In the genomic region with DNA sequence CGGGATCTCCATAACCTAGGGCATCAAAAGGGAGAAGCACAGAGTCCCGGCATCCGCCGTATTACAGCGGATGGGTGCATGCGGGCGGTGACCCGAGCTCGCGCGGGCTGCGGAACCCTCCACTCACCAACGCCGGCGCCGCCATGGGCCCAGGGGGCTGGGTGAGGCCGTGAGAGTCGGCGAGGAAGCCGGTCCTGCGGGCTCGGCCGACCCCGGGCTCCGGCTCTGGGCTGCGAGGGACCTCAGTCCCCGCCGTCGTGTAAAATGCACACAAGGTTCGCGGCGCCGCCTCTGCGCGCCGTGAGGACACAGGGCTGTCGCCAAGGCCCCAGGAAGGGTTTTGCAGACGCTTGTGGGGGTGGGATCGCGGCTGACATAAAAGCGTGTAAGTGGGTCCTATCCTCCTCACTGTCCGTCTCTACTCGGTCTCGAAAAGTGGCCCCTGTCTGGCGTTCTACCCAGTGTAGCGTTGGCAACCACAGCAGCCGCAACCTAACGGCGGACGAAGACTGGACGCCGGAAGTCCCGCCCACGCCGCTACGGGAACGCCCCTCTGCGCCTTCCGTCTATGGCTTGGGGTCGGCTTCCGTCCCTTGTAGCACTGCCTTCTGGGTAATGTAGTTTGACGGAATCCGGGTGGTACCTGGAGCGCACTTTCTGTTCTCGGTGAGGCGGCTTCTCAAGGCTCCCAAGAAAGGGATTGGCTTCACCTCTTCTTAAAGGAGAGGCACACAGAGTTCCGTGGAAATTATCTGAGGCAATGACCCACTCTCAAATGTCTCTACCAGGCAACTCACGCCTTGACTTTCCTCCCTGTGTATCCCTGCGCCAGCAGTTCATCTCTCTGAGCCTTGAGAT, we compare ENCODE assay signal across 8 cellular contexts. TPM values are rescaled to one million over a fixed set of nuclear protein-coding genes. Genes with fewer than 3 reads are reported as not detected.
DNase-seq lines count a peak whose midpoint lies in the region; TF ChIP-seq lines count a peak whose summit lies in the region.

Gene ZNF599, minus strand, starts transcription at position 519 of the 858 bp plus-strand sequence. Its CDS starts 374 bp downstream, at position 145.

- peak within 1 kb of the TSS; percentile 90 for H3K4me3 ChIP-seq in GM06990 (replicated peaks; ENCODE audit: low read depth, low read length)
- H3K4me3 ChIP-seq in right atrium auricular region: peak within 1 kb of the TSS; percentile 58 to 93
- peak within 1 kb of the TSS; percentile 68 to 74 for H3K4me3 ChIP-seq in prostate gland
- peak within 1 kb of the TSS; percentile 72 for H3K4me3 ChIP-seq in urinary bladder (ENCODE audit: low read depth, low read length)

- DNase-seq in GM06990 (ENCODE audit: extremely low read depth, insufficient read length): peak; percentile 93
- peak; percentile 89 for DNase-seq in HEK293T (ENCODE audit: extremely low spot score)
- peak; percentile 87 for DNase-seq in NAMALWA (ENCODE audit: low spot score)
- DNase-seq in T follicular helper cell (ENCODE audit: low read depth): peak; percentile 79
- peak; percentile 87 for DNase-seq in amniotic stem cell (lab: John Stamatoyannopoulos, UW)
- peak; percentile 90 for DNase-seq in right atrium auricular region (ENCODE audit: low spot score)
- peak; percentile 90 for DNase-seq in prostate gland (ENCODE audit: low spot score)

- CTCF ChIA-PET in HEK293T (lab: Yijun Ruan, JAX): no interaction called here

- H3K4me1 ChIP-seq in right atrium auricular region: peaks cover 0 to 13% of the 10 kb centered on the region in 2 donors
- H3K4me1 ChIP-seq in prostate gland (replicated peaks): no peaks in the 10 kb centered on the region
- no peaks in the 10 kb centered on the region for H3K4me1 ChIP-seq in urinary bladder (ENCODE audit: insufficient read depth)

- POLR2A ChIA-PET in HEK293T (lab: Yijun Ruan, JAX): interaction anchor here (0.7 to 1.4 kb wide), 2 partner anchors 38 to 39 kb away, joined by 3 to 4 read pairs; partner anchors contain the start of gene ZNF181

- 4% methylated on average over 54 of the region's 69 CpGs for WGBS in prostate gland
- 3% methylated on average over 69 of the region's 69 CpGs for WGBS in urinary bladder

- H3K27me3 ChIP-seq in GM06990 (replicated peaks; ENCODE audit: control insufficient read depth, insufficient read depth, low read length) (no peaks in the 10 kb centered on the region), right atrium auricular region (no peaks in the 10 kb centered on the region), prostate gland (replicated peaks; ENCODE audit: insufficient read depth) (no peaks in the 10 kb centered on the region)

- H3K27ac ChIP-seq in right atrium auricular region (peak within 1 kb of the TSS; percentile 58 to 85), prostate gland (peak within 1 kb of the TSS; percentile 59 to 73), urinary bladder (ENCODE audit: low read depth) (peak within 1 kb of the TSS; percentile 65)

- H3K9me3 ChIP-seq in right atrium auricular region: no peaks in the 10 kb centered on the region
- no peaks in the 10 kb centered on the region for H3K9me3 ChIP-seq in prostate gland

- H3K36me3 ChIP-seq in GM06990 (ENCODE audit: control insufficient read depth, insufficient read depth, low read length) (no peaks in the 10 kb centered on the region; the same call in none of the 2 replicates), right atrium auricular region (peaks cover 3% of the 10 kb centered on the region), prostate gland (no peaks in the 10 kb centered on the region), urinary bladder (ENCODE audit: insufficient read depth) (no peaks in the 10 kb centered on the region)

- TF ChIP-seq CTCF in GM06990 (IDR thresholded peaks at IDR 0.05; ENCODE audit: insufficient read depth, low read length, poor library complexity, severe bottlenecking) (no peak), right atrium auricular region (IDR thresholded peaks at IDR 0.05) (no peak), prostate gland (IDR thresholded peaks at IDR 0.05) (peak in 1 of 4 experiments; percentile 15)

- intact Hi-C loops in prostate gland (cut with DNase I): loop anchor here (5.0 kb wide), 1 partner anchor 41 kb away; the partner anchor contains the start of gene ZNF181

- peak; percentile 31 for TF ChIP-seq POLR2A in prostate gland (IDR thresholded peaks at IDR 0.05)

TF ChIP-seq in HEK293T, 16 proteins besides CTCF, POLR2A, EP300 and RAD21:
- TF ChIP-seq FOXA1 (IDR thresholded peaks at IDR 0.05) (no peak), FOXK2 (IDR thresholded peaks at IDR 0.05) (no peak), NFRKB (IDR thresholded peaks at IDR 0.05) (no peak), TARDBP (IDR thresholded peaks at IDR 0.05) (no peak), LEF1 (IDR thresholded peaks at IDR 0.05; ENCODE audit: borderline replicate concordance) (no peak), ARNT (IDR thresholded peaks at IDR 0.05) (no peak), SUZ12 (IDR thresholded peaks at IDR 0.05) (no peak), ZNF384 (IDR thresholded peaks at IDR 0.05) (no peak), L3MBTL2 (conservative IDR thresholded peaks at IDR 0.05) (peak; percentile 94), CTBP1 (IDR thresholded peaks at IDR 0.05; ENCODE audit: borderline replicate concordance) (no peak), SP1 (IDR thresholded peaks at IDR 0.05) (no peak), ELF4 (IDR thresholded peaks at IDR 0.05) (peak; percentile 53; the same call in 1 of the 2 replicates), HDGF (IDR thresholded peaks at IDR 0.05; ENCODE audit: borderline replicate concordance) (no peak), FOXM1 (IDR thresholded peaks at IDR 0.05; ENCODE audit: borderline replicate concordance) (no peak), BHLHE40 (IDR thresholded peaks at IDR 0.05; ENCODE audit: borderline replicate concordance) (no peak)
- TF ChIP-seq, protein P1, sequence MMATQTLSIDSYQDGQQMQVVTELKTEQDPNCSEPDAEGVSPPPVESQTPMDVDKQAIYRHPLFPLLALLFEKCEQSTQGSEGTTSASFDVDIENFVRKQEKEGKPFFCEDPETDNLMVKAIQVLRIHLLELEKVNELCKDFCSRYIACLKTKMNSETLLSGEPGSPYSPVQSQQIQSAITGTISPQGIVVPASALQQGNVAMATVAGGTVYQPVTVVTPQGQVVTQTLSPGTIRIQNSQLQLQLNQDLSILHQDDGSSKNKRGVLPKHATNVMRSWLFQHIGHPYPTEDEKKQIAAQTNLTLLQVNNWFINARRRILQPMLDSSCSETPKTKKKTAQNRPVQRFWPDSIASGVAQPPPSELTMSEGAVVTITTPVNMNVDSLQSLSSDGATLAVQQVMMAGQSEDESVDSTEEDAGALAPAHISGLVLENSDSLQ (IDR thresholded peaks at IDR 0.05): peak; percentile 47; the same call in 1 of the 2 replicates

RNA-seq across cellular contexts. Expression of gene ZNF599, which starts in this region (rescaled TPM):
- total RNA-seq in right atrium auricular region: 1 to 10 TPM; 2.4 to 5.5 TPM
- total RNA-seq in prostate gland: 10 to 100 TPM; 14.8 to 19.3 TPM
- total RNA-seq in urinary bladder: 9.5 TPM
- polyA plus RNA-seq in urinary bladder: 9.0 TPM

Comparison
In these comparisons a context has a peak if more than half of its experiments do, and no peak if none do; other contexts are left out.
1. Peak in every context shown above with its lines: DNase-seq, H3K4me3 ChIP-seq and H3K27ac ChIP-seq.